ENCODE assay signal across 8 cellular contexts in the genomic region with DNA sequence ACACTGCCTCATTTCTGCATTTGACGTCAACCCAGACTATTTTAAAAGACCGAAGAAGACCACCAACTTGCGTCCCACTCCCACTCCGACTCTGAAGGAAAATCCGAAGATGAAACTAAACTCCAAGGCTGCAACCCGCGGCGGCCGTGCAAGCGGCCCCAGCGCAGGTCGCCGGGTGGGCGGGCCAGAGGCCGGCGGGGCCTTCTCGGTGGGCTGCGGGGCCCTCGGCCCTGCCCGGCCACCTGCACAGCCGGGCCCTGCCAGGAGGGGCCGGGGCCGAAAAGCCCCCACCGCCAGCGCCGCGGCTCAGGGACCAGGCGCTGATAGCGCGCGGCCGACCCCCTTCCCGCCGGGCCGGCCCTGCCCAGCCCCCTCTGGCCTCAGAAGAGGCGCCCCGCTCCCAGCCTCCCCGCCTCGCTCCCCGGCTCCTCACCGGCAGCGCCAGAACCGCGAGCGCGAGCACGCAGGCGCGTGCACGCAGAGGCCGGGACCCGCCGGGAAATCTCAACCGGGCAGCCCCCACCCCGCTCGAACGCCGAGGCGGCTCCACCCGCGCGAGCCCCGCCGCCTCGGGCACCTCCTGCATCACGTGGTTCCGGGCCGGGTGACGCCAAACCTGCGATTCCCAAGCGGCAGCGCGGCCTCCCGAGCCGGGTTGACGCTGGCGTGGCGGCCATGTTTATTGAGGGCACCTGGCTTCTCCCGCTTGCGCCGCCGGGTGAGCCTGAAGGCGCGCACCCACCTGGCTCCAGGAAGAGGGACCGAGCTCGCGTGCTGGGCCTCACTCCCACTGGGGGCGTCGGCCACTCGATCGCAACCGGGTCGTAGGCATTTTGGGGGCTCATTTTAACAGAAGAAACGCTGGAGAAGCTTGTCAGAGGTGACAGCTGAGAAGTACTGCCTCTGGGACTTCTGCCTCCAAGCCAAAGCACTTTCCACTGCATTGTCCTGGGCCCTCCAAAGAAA. TPM values are rescaled to one million over a fixed set of nuclear protein-coding genes. Genes with fewer than 3 reads are reported as not detected.
DNase-seq lines count a peak whose midpoint lies in the region; ATAC-seq, FAIRE-seq and TF ChIP-seq lines count a peak whose summit lies in the region.

A gene (minus strand): TSS at position 589 of the 966 bp plus-strand sequence. CDS start 1,170 bp downstream, outside the sequence.

- peak within 1 kb of the TSS; percentile 77 to 84 for H3K9ac ChIP-seq in kidney (ENCODE audit: low read length in 2 of 2)

- H3K4me3 ChIP-seq in kidney (ENCODE audit: low read length in 2 of 2) = peak within 1 kb of the TSS; percentile 82 to 88

- no peak for FAIRE-seq in kidney (lab: Jason Lieb, UNC)

- peak within 1 kb of the TSS; percentile 37 to 51 for H3K27ac ChIP-seq in kidney (ENCODE audit: low read depth in 2 of 2, low read length in 2 of 2)

- peaks cover 1 to 6% of the 10 kb centered on the region in 2 donors for H3K36me3 ChIP-seq in kidney (ENCODE audit: control insufficient read depth in 1 of 2, insufficient read depth in 2 of 2, low read length in 2 of 2)

- peak; percentile 90 for ATAC-seq in GM19043 (IDR thresholded peaks at IDR 0.05; ENCODE audit: low read depth, unreplicated experiment)
- ATAC-seq in HG03354 (IDR thresholded peaks at IDR 0.05; ENCODE audit: poor library complexity, severe bottlenecking, unreplicated experiment) = peak; percentile 93

- H3K9me3 ChIP-seq in kidney (ENCODE audit: control insufficient read depth in 1 of 2, low read length in 2 of 2) = no peaks in the 10 kb centered on the region

- intact Hi-C loops in kidney (cut with DNase I) = no loop called here

- DNase-seq in AG09319 (ENCODE audit: extremely low read depth, low read depth) (peak; percentile 75), NCI-H446 (lab: John Stamatoyannopoulos, UW) (peak; percentile 90 to 98), cerebellar nuclear complex (lab: John Stamatoyannopoulos, UW) (peak; percentile 40 to 93), kidney (peak; percentile 99)
- DNase-seq in activated CD4-positive, CD25-positive, alpha-beta regulatory T cell treated with anti-CD3 and anti-CD28 coated beads, Interleukin-2, amount 50 U/mL, for 72 hours = peak; percentile 94
- peak; percentile 97 for DNase-seq in stimulated activated CD4-positive, alpha-beta T cell treated with anti-CD3 and anti-CD28 coated beads, Interleukin-15, amount 100 ng/mL, for 24 hours

- TF ChIP-seq CTCF in AG09319 (IDR thresholded peaks at IDR 0.05; ENCODE audit: low read depth, low read length) = no peak
- TF ChIP-seq CTCF in kidney (IDR thresholded peaks at IDR 0.05; ENCODE audit: borderline replicate concordance, extremely low read depth, insufficient read depth) = no peak

- peaks cover 12 to 28% of the 10 kb centered on the region in 2 donors for H3K4me1 ChIP-seq in kidney (ENCODE audit: control insufficient read depth in 1 of 2, insufficient read depth in 1 of 2, low read depth in 1 of 2, low read length in 2 of 2)

RNA-seq across cellular contexts. Expression of the gene that starts here (rescaled TPM):
- 6.6 TPM for total RNA-seq in kidney
- 2.4 TPM for polyA plus RNA-seq in kidney (ENCODE audit: insufficient read depth, low read depth, low replicate concordance)

Comparison
In these comparisons a context has a peak if more than half of its experiments do, and no peak if none do; other contexts are left out.
1. Peak in every context shown above with its lines: DNase-seq, ATAC-seq, H3K4me3 ChIP-seq and H3K27ac ChIP-seq.